8 cellular contexts compared by ENCODE assay signal in the genomic region with DNA sequence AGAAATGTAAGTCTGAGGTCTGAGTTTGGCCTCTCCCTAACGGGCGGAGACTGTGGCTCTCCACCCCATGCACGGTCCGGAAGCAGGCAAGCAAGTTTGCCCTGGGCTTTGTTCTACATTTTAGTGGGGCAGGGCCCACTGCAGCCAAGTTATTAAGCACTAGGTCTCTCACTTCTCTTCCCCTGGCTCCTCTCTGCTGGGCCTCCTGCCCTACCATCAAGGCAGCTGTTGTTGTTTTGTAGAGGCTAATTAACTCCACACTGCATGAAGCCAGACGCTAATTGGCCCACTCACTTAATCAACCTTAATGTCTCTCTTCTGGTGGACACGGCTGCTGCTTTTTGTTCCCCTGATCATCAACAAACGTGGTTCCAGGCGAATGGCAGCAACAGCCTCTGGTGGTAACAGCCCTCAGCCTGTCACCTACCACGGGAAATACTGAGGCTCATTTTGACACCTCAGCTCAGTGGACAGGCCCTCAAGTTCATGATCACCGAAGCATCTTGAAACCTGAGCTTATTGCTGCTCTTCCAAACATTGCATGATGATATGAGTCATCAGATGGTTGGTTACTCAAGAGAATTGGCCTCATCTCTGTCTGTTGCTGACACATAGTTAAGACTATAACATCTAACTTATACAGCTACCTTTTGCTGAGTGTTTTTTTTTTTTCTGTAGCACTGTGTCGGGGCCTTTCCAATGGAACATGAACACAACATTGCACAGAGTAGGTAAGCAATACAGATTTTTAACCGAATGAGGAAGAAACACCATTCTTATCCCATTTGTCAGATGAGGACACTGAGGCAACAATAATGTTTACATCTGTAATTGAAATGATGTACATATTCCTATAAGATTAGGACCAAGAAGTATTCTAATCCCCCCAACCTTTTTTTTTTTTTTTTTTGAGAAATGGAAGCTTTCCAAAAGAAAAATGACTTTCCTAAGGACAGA. TPM values are rescaled to one million over a fixed set of nuclear protein-coding genes. Genes with fewer than 3 reads are reported as not detected.
A peak's percentile ranks its signal among the peaks of the same experiment; 100 is the strongest.
DNase-seq lines count a peak whose midpoint lies in the region; ATAC-seq and TF ChIP-seq lines count a peak whose summit lies in the region.

No MANE protein-coding gene starts in this region.

- ATAC-seq in GM18907 (IDR thresholded peaks at IDR 0.05; ENCODE audit: unreplicated experiment) (peak; percentile 90), HG03045 (IDR thresholded peaks at IDR 0.05; ENCODE audit: unreplicated experiment) (peak; percentile 77), sciatic nerve (peak; percentile 79)

- H3K27me3 ChIP-seq in BJ (ENCODE audit: control insufficient read depth, insufficient read depth, low read length): peaks cover 9% of the 10 kb centered on the region
- no peaks in the 10 kb centered on the region for H3K27me3 ChIP-seq in CD4-positive, alpha-beta memory T cell (ENCODE audit: insufficient read depth, low read length)

- DNase-seq in BJ (ENCODE audit: low read depth) (peak; percentile 55), NCI-H2196 treated with DMSO at 0.1 percent for 48 hours (lab: John Stamatoyannopoulos, UW; ENCODE audit: unreplicated experiment) (peak; percentile 20), choroid plexus epithelial cell (ENCODE audit: low read depth) (peak; percentile 95), sciatic nerve (ENCODE audit: low spot score) (no peak), hippocampal formation (lab: John Stamatoyannopoulos, UW) (no peak)
- no peak for DNase-seq in CD4-positive, alpha-beta memory T cell

- H3K27ac Mint-ChIP-seq in CD4-positive, alpha-beta memory T cell: no peak overlapping the region

- H3K9me3 ChIP-seq in CD4-positive, alpha-beta memory T cell (ENCODE audit: control insufficient read depth in 1 of 2, low read length in 2 of 2): no peaks in the 10 kb centered on the region

- no peaks in the 10 kb centered on the region for H3K36me3 Mint-ChIP-seq in CD4-positive, alpha-beta memory T cell

- no peak overlapping the region for H3K4me3 Mint-ChIP-seq in CD4-positive, alpha-beta memory T cell

- intact Hi-C loops in sciatic nerve (cut with DNase I): no loop called here
- intact Hi-C loops in CD4-positive, alpha-beta memory T cell (cut with micrococcal nuclease): no loop called here

- CTCF ChIA-PET in BJ (lab: Yijun Ruan, JAX): no interaction called here
- CTCF ChIA-PET in CD4-positive, alpha-beta memory T cell (lab: Charles Lee; ENCODE audit: partially characterized antibody): interaction anchor here (1.2 kb wide), 1 partner anchor 74 kb away, joined by 3 read pairs; no protein-coding TSS in a partner anchor

- peaks cover 12 to 38% of the 10 kb centered on the region in 2 donors for H3K27me3 Mint-ChIP-seq in CD4-positive, alpha-beta memory T cell

- POLR2A ChIA-PET in BJ (lab: Charles Lee): interaction anchor here (0.6 kb wide), 1 partner anchor 244 kb away, joined by 4 read pairs; no protein-coding TSS in a partner anchor
- POLR2A ChIA-PET in CD4-positive, alpha-beta memory T cell (lab: Charles Lee; ENCODE audit: partially characterized antibody): no interaction called here

- H3K4me3 ChIP-seq in BJ (ENCODE audit: low read depth, low read length): no peak overlapping the region
- no peak overlapping the region for H3K4me3 ChIP-seq in choroid plexus epithelial cell (ENCODE audit: low read depth, low read length)
- H3K4me3 ChIP-seq in CD4-positive, alpha-beta memory T cell (ENCODE audit: low read length in 2 of 2): no peak overlapping the region

- TF ChIP-seq CTCF in BJ (IDR thresholded peaks at IDR 0.05; ENCODE audit: insufficient read depth, low read depth, low read length) (no peak), choroid plexus epithelial cell (conservative IDR thresholded peaks at IDR 0.05; ENCODE audit: low read depth, low read length) (no peak)

- H3K9me3 Mint-ChIP-seq in CD4-positive, alpha-beta memory T cell: peaks cover 0 to 16% (median 10%) of the 10 kb centered on the region in 8 donors

- H3K36me3 ChIP-seq in BJ (ENCODE audit: control insufficient read depth, insufficient read depth, low read length): no peaks in the 10 kb centered on the region
- H3K36me3 ChIP-seq in CD4-positive, alpha-beta memory T cell (ENCODE audit: insufficient read depth, low read length): no peaks in the 10 kb centered on the region

- no peak overlapping the region for H3K27ac ChIP-seq in CD4-positive, alpha-beta memory T cell (ENCODE audit: low read depth, low read length)

- H3K4me1 Mint-ChIP-seq in CD4-positive, alpha-beta memory T cell: no peaks in the 10 kb centered on the region

- H3K4me1 ChIP-seq in CD4-positive, alpha-beta memory T cell (ENCODE audit: insufficient read depth, low read length): no peaks in the 10 kb centered on the region

RNA-seq across cellular contexts. Expression of a gene that starts 20.8 kb away (rescaled TPM):
- not detected in 2 replicates for polyA plus RNA-seq in BJ (2011; rRNA removed)
- polyA minus RNA-seq in BJ (2011; rRNA and poly(A)+ RNA removed): 0.09 TPM in 1 of 2 replicates, not detected in the other
- total RNA-seq in sciatic nerve: 28.3 TPM
- under 1 TPM; 0.47 to 0.58 TPM for total RNA-seq in CD4-positive, alpha-beta memory T cell
- polyA plus RNA-seq in CD4-positive, alpha-beta memory T cell: under 1 TPM in 1 of 2 donors, not detected in 1; 0.16 TPM

Comparison
In these comparisons a context has a peak if more than half of its experiments do, and no peak if none do; other contexts are left out.
1. DNase-seq: peak in BJ (single experiment), NCI-H2196 treated with DMSO at 0.1 percent for 48 hours (single experiment) and choroid plexus epithelial cell (single experiment); none in sciatic nerve (single experiment), hippocampal formation (0 of 2) and CD4-positive, alpha-beta memory T cell (0 of 5).
2. RNA of a gene that starts 20.8 kb away (total RNA-seq): 28.3 TPM in sciatic nerve (single experiment); 0.47 to 0.58 TPM in CD4-positive, alpha-beta memory T cell; every median in the first group is over 10 times any median in the second.
3. Peak in every context shown above with its lines, with median percentiles within 50 percentile points of each other: ATAC-seq.